ENCODE assay signal across 9 cellular contexts in the genomic region with DNA sequence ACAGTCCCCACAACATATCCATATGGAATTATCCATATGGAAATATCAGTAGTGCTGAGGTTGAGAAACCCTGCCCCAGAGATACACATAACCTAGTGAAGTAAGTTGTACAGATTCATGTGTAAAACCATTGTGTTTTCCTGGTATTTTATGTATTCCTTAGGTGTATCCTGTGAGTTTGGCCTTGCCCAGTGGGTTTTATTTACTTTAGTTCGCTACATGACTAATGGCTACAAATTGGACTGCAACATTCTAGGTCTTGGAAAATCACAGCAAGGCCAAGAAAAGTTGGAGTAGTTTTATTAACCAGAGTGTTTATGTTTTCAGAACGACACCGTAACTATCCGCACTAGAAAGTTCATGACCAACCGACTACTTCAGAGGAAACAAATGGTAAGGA. TPM values are rescaled to one million over a fixed set of nuclear protein-coding genes. Genes with fewer than 3 reads are reported as not detected.
DNase-seq lines count a peak whose midpoint lies in the region; ATAC-seq and FAIRE-seq lines count a peak whose summit lies in the region.
"Had no signal": no experiment of that assay in that cellular context is flagged by ENCODE, and none has a peak within 500 bp of the region (broad histone marks: within the 10 kb centered on the region; RNA-seq: fewer than 3 reads in every experiment).

No MANE protein-coding gene starts in this region.

- no peak for DNase-seq in activated CD4-positive, alpha-beta T cell treated with anti-CD3 and anti-CD28 coated beads, Interleukin-2, amount 10 ng/mL, durations not matched to agents 24 days and 14 days
- no peak for DNase-seq in activated CD4-positive, alpha-beta T cell treated with anti-CD3 and anti-CD28 coated beads for 1 hour
- DNase-seq in activated naive CD4-positive, alpha-beta T cell treated with anti-CD3 and anti-CD28 coated beads, Interleukin-2, amount 50 U/mL, for 72 hours (ENCODE audit: low spot score in 2 of 2) = no peak
- DNase-seq in C1 segment of cervical spinal cord (lab: John Stamatoyannopoulos, UW) = no peak
- DNase-seq in GM19239 (ENCODE audit: insufficient read length, low spot score) = no peak
- DNase-seq in NOMO-1 (lab: John Stamatoyannopoulos, UW; ENCODE audit: unreplicated experiment in 2 of 2) = no peak

- H3K36me3 ChIP-seq in iPS-18a (ENCODE audit: control insufficient read depth, low read depth, low read length) (peaks cover 54% of the 10 kb centered on the region), stomach smooth muscle (ENCODE audit: control insufficient read depth in 2 of 2, insufficient read depth in 2 of 2, low read length in 2 of 2) (peaks cover 39 to 41% of the 10 kb centered on the region in 2 donors)

- FAIRE-seq in GM19239 (lab: Jason Lieb, UNC) = no peak
- FAIRE-seq: urothelium cell line had no signal

- H3K9me3 Mint-ChIP-seq in activated CD4-positive, alpha-beta T cell treated with anti-CD3 and anti-CD28 coated beads, Interleukin-2, amount 10 ng/mL, durations not matched to agents 24 days and 14 days = no peaks in the 10 kb centered on the region
- H3K9me3 Mint-ChIP-seq in activated naive CD4-positive, alpha-beta T cell treated with anti-CD3 and anti-CD28 coated beads, Interleukin-2, amount 50 U/mL, for 72 hours = no peaks in the 10 kb centered on the region

- H3K4me1 Mint-ChIP-seq in activated CD4-positive, alpha-beta T cell treated with anti-CD3 and anti-CD28 coated beads, Interleukin-2, amount 10 ng/mL, durations not matched to agents 24 days and 14 days = peaks cover 43% of the 10 kb centered on the region

- H3K9ac ChIP-seq in iPS-18a (ENCODE audit: low read length) (peak overlapping the region; percentile 89), stomach smooth muscle (ENCODE audit: low read length in 2 of 2) (peak overlapping the region; percentile 81 to 91)

- no peak for ATAC-seq in activated naive CD4-positive, alpha-beta T cell treated with anti-CD3 and anti-CD28 coated beads, Interleukin-2, amount 50 U/mL, for 72 hours

- no peaks in the 10 kb centered on the region for H3K27me3 ChIP-seq in iPS-18a (ENCODE audit: control insufficient read depth, insufficient read depth, low read length)
- no peaks in the 10 kb centered on the region for H3K27me3 ChIP-seq in stomach smooth muscle (ENCODE audit: control insufficient read depth in 1 of 2, insufficient read depth in 2 of 2, low read length in 2 of 2)

- H3K27me3 Mint-ChIP-seq in activated CD4-positive, alpha-beta T cell treated with anti-CD3 and anti-CD28 coated beads, Interleukin-2, amount 10 ng/mL, durations not matched to agents 24 days and 14 days = no peaks in the 10 kb centered on the region

- intact Hi-C loops in activated CD4-positive, alpha-beta T cell treated with anti-CD3 and anti-CD28 coated beads, Interleukin-2, amount 10 ng/mL, durations not matched to agents 24 days and 14 days (cut with micrococcal nuclease) = loop anchor here (2.0 kb wide), 1 partner anchor 1034 kb away; the partner anchor contains the start of gene ZMIZ1

- H3K4me3 ChIP-seq in iPS-18a (ENCODE audit: low read length) (peak overlapping the region; percentile 92), stomach smooth muscle (ENCODE audit: low read length in 2 of 2) (peak overlapping the region; percentile 61 to 98)

- H3K36me3 Mint-ChIP-seq in activated CD4-positive, alpha-beta T cell treated with anti-CD3 and anti-CD28 coated beads, Interleukin-2, amount 10 ng/mL, durations not matched to agents 24 days and 14 days (ENCODE audit: low read depth) = peaks cover 63% of the 10 kb centered on the region
- peaks cover 31 to 46% of the 10 kb centered on the region in 2 donors for H3K36me3 Mint-ChIP-seq in activated naive CD4-positive, alpha-beta T cell treated with anti-CD3 and anti-CD28 coated beads, Interleukin-2, amount 50 U/mL, for 72 hours

- peak overlapping the region; percentile 81 for H3K27ac ChIP-seq in iPS-18a (ENCODE audit: low read length)
- H3K27ac ChIP-seq in stomach smooth muscle (ENCODE audit: low read length) = peak overlapping the region; percentile 7

- peak overlapping the region; percentile 91 for H3K4me3 Mint-ChIP-seq in activated CD4-positive, alpha-beta T cell treated with anti-CD3 and anti-CD28 coated beads, Interleukin-2, amount 10 ng/mL, durations not matched to agents 24 days and 14 days

- no peaks in the 10 kb centered on the region for H3K9me3 ChIP-seq in iPS-18a (ENCODE audit: control insufficient read depth, low read depth, low read length)
- H3K9me3 ChIP-seq in stomach smooth muscle (ENCODE audit: control insufficient read depth in 2 of 2, low read length in 2 of 2) = no peaks in the 10 kb centered on the region

- peak overlapping the region; percentile 96 for H3K27ac Mint-ChIP-seq in activated CD4-positive, alpha-beta T cell treated with anti-CD3 and anti-CD28 coated beads, Interleukin-2, amount 10 ng/mL, durations not matched to agents 24 days and 14 days
- peak overlapping the region; percentile 89 to 98 for H3K27ac Mint-ChIP-seq in activated naive CD4-positive, alpha-beta T cell treated with anti-CD3 and anti-CD28 coated beads, Interleukin-2, amount 50 U/mL, for 72 hours

- peaks cover 37% of the 10 kb centered on the region for H3K4me1 ChIP-seq in iPS-18a (ENCODE audit: control insufficient read depth, low read depth, low read length)
- peaks cover 21% of the 10 kb centered on the region for H3K4me1 ChIP-seq in stomach smooth muscle (ENCODE audit: control insufficient read depth, insufficient read depth, low read length)

RNA-seq across cellular contexts. Expression of gene RPS24, which starts 1.4 kb away (rescaled TPM):
- total RNA-seq in activated CD4-positive, alpha-beta T cell treated with anti-CD3 and anti-CD28 coated beads, Interleukin-2, amount 10 ng/mL, durations not matched to agents 24 days and 14 days = 1,816 and 1,818 TPM in 2 replicates
- total RNA-seq in activated naive CD4-positive, alpha-beta T cell treated with anti-CD3 and anti-CD28 coated beads, Interleukin-2, amount 50 U/mL, for 72 hours = 1,000 to 10,000 TPM; 1,685 to 1,956 TPM

RNA-seq across cellular contexts. Expression of gene POLR3A, which starts 5.7 kb away (rescaled TPM):
- total RNA-seq in activated CD4-positive, alpha-beta T cell treated with anti-CD3 and anti-CD28 coated beads, Interleukin-2, amount 10 ng/mL, durations not matched to agents 24 days and 14 days = 27.8 and 28.7 TPM in 2 replicates
- 10 to 100 TPM; 20.5 to 23.6 TPM for total RNA-seq in activated naive CD4-positive, alpha-beta T cell treated with anti-CD3 and anti-CD28 coated beads, Interleukin-2, amount 50 U/mL, for 72 hours
